Comparison of ENCODE assay signal across 1 cellular context in the genomic region with DNA sequence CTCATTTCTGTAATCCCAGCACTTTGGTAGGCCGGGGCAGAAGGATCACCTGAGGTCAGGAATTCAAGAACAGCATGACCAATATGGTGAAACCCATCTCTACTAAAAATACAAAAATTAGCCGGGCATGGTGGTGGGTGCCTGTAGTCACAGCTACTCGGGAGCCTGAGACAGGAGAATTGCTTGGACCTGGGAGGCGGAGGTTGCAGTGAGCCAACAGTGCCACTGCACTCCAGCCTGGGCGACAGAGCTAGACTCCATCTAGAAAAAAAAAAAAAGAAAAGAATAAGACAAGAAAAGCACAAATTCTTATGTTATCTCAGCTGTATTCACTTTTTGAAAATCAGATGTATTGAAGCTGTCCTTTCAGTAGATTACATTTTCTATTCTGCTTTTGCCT.
TF ChIP-seq lines count a peak whose summit lies in the region.

No MANE protein-coding gene starts in this region.

TF ChIP-seq in GM23338, 12 proteins besides CTCF, POLR2A, EP300 and RAD21 (continued from another document):
- TF ChIP-seq, protein P1, sequence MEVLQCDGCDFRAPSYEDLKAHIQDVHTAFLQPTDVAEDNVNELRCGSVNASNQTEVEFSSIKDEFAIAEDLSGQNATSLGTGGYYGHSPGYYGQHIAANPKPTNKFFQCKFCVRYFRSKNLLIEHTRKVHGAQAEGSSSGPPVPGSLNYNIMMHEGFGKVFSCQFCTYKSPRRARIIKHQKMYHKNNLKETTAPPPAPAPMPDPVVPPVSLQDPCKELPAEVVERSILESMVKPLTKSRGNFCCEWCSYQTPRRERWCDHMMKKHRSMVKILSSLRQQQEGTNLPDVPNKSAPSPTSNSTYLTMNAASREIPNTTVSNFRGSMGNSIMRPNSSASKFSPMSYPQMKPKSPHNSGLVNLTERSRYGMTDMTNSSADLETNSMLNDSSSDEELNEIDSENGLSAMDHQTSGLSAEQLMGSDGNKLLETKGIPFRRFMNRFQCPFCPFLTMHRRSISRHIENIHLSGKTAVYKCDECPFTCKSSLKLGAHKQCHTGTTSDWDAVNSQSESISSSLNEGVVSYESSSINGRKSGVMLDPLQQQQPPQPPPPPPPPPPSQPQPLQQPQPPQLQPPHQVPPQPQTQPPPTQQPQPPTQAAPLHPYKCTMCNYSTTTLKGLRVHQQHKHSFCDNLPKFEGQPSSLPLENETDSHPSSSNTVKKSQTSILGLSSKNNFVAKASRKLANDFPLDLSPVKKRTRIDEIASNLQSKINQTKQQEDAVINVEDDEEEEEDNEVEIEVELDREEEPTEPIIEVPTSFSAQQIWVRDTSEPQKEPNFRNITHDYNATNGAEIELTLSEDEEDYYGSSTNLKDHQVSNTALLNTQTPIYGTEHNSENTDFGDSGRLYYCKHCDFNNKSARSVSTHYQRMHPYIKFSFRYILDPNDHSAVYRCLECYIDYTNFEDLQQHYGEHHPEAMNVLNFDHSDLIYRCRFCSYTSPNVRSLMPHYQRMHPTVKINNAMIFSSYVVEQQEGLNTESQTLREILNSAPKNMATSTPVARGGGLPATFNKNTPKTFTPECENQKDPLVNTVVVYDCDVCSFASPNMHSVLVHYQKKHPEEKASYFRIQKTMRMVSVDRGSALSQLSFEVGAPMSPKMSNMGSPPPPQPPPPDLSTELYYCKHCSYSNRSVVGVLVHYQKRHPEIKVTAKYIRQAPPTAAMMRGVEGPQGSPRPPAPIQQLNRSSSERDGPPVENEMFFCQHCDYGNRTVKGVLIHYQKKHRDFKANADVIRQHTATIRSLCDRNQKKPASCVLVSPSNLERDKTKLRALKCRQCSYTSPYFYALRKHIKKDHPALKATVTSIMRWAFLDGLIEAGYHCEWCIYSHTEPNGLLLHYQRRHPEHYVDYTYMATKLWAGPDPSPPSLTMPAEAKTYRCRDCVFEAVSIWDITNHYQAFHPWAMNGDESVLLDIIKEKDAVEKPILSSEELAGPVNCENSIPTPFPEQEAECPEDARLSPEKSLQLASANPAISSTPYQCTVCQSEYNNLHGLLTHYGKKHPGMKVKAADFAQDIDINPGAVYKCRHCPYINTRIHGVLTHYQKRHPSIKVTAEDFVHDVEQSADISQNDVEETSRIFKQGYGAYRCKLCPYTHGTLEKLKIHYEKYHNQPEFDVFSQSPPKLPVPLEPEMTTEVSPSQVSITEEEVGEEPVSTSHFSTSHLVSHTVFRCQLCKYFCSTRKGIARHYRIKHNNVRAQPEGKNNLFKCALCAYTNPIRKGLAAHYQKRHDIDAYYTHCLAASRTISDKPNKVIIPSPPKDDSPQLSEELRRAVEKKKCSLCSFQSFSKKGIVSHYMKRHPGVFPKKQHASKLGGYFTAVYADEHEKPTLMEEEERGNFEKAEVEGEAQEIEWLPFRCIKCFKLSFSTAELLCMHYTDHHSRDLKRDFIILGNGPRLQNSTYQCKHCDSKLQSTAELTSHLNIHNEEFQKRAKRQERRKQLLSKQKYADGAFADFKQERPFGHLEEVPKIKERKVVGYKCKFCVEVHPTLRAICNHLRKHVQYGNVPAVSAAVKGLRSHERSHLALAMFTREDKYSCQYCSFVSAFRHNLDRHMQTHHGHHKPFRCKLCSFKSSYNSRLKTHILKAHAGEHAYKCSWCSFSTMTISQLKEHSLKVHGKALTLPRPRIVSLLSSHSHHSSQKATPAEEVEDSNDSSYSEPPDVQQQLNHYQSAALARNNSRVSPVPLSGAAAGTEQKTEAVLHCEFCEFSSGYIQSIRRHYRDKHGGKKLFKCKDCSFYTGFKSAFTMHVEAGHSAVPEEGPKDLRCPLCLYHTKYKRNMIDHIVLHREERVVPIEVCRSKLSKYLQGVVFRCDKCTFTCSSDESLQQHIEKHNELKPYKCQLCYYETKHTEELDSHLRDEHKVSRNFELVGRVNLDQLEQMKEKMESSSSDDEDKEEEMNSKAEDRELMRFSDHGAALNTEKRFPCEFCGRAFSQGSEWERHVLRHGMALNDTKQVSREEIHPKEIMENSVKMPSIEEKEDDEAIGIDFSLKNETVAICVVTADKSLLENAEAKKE (CRISPR knock-in tag; IDR thresholded peaks at IDR 0.05) = no peak
- TF ChIP-seq JUNB (IDR thresholded peaks at IDR 0.05; ENCODE audit: unreplicated experiment) (no peak), STAT1 (IDR thresholded peaks at IDR 0.05; ENCODE audit: unreplicated experiment) (no peak), EZH2phosphoT487 (IDR thresholded peaks at IDR 0.05; ENCODE audit: unreplicated experiment) (no peak), ZNF331 (CRISPR knock-in tag; IDR thresholded peaks at IDR 0.05; ENCODE audit: low read depth) (no peak), ZNF114 (CRISPR knock-in tag; IDR thresholded peaks at IDR 0.05) (no peak), POLR2AphosphoS5 (IDR thresholded peaks at IDR 0.05; ENCODE audit: low read depth) (no peak)
- TF ChIP-seq, protein P2, sequence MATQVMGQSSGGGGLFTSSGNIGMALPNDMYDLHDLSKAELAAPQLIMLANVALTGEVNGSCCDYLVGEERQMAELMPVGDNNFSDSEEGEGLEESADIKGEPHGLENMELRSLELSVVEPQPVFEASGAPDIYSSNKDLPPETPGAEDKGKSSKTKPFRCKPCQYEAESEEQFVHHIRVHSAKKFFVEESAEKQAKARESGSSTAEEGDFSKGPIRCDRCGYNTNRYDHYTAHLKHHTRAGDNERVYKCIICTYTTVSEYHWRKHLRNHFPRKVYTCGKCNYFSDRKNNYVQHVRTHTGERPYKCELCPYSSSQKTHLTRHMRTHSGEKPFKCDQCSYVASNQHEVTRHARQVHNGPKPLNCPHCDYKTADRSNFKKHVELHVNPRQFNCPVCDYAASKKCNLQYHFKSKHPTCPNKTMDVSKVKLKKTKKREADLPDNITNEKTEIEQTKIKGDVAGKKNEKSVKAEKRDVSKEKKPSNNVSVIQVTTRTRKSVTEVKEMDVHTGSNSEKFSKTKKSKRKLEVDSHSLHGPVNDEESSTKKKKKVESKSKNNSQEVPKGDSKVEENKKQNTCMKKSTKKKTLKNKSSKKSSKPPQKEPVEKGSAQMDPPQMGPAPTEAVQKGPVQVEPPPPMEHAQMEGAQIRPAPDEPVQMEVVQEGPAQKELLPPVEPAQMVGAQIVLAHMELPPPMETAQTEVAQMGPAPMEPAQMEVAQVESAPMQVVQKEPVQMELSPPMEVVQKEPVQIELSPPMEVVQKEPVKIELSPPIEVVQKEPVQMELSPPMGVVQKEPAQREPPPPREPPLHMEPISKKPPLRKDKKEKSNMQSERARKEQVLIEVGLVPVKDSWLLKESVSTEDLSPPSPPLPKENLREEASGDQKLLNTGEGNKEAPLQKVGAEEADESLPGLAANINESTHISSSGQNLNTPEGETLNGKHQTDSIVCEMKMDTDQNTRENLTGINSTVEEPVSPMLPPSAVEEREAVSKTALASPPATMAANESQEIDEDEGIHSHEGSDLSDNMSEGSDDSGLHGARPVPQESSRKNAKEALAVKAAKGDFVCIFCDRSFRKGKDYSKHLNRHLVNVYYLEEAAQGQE (IDR thresholded peaks at IDR 0.05; ENCODE audit: unreplicated experiment) = no peak
- TF ChIP-seq, protein P3, sequence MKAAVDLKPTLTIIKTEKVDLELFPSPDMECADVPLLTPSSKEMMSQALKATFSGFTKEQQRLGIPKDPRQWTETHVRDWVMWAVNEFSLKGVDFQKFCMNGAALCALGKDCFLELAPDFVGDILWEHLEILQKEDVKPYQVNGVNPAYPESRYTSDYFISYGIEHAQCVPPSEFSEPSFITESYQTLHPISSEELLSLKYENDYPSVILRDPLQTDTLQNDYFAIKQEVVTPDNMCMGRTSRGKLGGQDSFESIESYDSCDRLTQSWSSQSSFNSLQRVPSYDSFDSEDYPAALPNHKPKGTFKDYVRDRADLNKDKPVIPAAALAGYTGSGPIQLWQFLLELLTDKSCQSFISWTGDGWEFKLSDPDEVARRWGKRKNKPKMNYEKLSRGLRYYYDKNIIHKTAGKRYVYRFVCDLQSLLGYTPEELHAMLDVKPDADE (IDR thresholded peaks at IDR 0.05) = no peak
TF ChIP-seq in GM23338: peak in this region for 0.
